25 cellular contexts compared by ENCODE assay signal in the genomic region with DNA sequence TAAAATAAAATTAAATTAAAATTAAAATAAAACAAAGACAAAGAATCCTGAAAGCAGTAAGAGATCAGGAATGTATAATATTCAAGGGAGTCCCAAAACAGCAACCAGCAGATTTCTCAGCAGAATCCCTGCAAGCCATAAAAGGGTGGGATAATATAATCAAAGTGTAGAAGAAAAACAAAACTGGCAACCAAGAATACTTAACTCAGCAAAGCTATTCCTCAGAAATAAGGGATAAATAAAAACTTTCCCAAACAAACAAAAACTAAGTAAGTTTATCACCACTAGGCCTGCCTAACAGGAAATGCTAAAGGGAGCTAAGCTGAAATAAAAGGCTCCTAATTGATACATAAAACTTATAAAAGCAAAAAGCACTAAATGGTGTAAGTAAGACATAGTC.
"Had no signal": no experiment of that assay in that cellular context is flagged by ENCODE, and none has a peak within 500 bp of the region (broad histone marks: within the 10 kb centered on the region; RNA-seq: fewer than 3 reads in every experiment).

No MANE protein-coding gene starts in this region.

- H2AFZ ChIP-seq: neural progenitor cell, parathyroid adenoma had no signal

- H3K36me3 ChIP-seq: neural progenitor cell, ovary, right lobe of liver, sigmoid colon, stomach, thoracic aorta, thyroid gland, tibial nerve, upper lobe of left lung, vagina had no signal

- H3K4me2 ChIP-seq: neural progenitor cell had no signal

- H3K4me1 ChIP-seq: neural progenitor cell, parathyroid adenoma, psoas muscle, right lobe of liver, sigmoid colon, stomach, thyroid gland, tibial nerve, upper lobe of left lung, vagina had no signal

- H3K9me3 ChIP-seq: ovary, right lobe of liver, thyroid gland had no signal

- ATAC-seq: naive thymus-derived CD8-positive, alpha-beta T cell; psoas muscle; right cardiac atrium; right lobe of liver; stimulated activated effector memory CD8-positive, alpha-beta T cell treated with anti-CD3 and anti-CD28 coated beads, Interleukin-12 subunit alpha, Interleukin-12 subunit beta, amount 100 ng/mL, for 72 hours; stimulated activated naive B cell treated with anti-CD40 and anti-IgM and Interleukin-4, amounts not matched to agents 10 μg/mL and 1 μg/mL and 100 μg/mL, for 72 hours had no signal

- H3K9ac ChIP-seq: neural progenitor cell, parathyroid adenoma had no signal

- DNase-seq: naive thymus-derived CD8-positive, alpha-beta T cell; occipital lobe; ovary; posterior cingulate gyrus; psoas muscle; right cardiac atrium; right lobe of liver; sigmoid colon; small intestine; stimulated activated CD4-positive, alpha-beta T cell treated with anti-CD3 and anti-CD28 coated beads, Interleukin-15, amount 100 ng/mL, for 24 hours; stimulated activated CD4-positive, alpha-beta T cell treated with anti-CD3 and anti-CD28 coated beads, Interleukin-2, amount 100 ng/mL, for 24 hours; stimulated activated CD4-positive, alpha-beta T cell treated with anti-CD3 and anti-CD28 coated beads, Interleukin-2, amount 100 ng/mL, for 48 hours; stimulated activated CD4-positive, alpha-beta T cell treated with anti-CD3 and anti-CD28 coated beads, Interleukin-4, amount 100 ng/mL, for 24 hours; stimulated activated naive B cell treated with anti-CD40 and anti-IgM and Interleukin-4, amounts not matched to agents 10 μg/mL and 1 μg/mL and 100 μg/mL, for 72 hours; stimulated activated naive CD4-positive, alpha-beta T cell treated with Interleukin-2 at 50 U/mL for 16 hours; stomach; thyroid gland; trophoblast cell; upper lobe of left lung had no signal

- H3K27me3 ChIP-seq: neural progenitor cell, ovary, right lobe of liver, sigmoid colon, stomach, thyroid gland, tibial nerve, upper lobe of left lung, vagina had no signal

- H3K4me3 ChIP-seq: neural progenitor cell, ovary, psoas muscle, right lobe of liver, sigmoid colon, stomach, thoracic aorta, thyroid gland, tibial nerve, upper lobe of left lung, vagina had no signal

- H3K27ac ChIP-seq: neural progenitor cell, ovary, parathyroid adenoma, psoas muscle, right lobe of liver, sigmoid colon, stomach, thoracic aorta, thyroid gland, tibial nerve, upper lobe of left lung, vagina had no signal
